ENCODE assay signal across 19 cellular contexts in the genomic region with DNA sequence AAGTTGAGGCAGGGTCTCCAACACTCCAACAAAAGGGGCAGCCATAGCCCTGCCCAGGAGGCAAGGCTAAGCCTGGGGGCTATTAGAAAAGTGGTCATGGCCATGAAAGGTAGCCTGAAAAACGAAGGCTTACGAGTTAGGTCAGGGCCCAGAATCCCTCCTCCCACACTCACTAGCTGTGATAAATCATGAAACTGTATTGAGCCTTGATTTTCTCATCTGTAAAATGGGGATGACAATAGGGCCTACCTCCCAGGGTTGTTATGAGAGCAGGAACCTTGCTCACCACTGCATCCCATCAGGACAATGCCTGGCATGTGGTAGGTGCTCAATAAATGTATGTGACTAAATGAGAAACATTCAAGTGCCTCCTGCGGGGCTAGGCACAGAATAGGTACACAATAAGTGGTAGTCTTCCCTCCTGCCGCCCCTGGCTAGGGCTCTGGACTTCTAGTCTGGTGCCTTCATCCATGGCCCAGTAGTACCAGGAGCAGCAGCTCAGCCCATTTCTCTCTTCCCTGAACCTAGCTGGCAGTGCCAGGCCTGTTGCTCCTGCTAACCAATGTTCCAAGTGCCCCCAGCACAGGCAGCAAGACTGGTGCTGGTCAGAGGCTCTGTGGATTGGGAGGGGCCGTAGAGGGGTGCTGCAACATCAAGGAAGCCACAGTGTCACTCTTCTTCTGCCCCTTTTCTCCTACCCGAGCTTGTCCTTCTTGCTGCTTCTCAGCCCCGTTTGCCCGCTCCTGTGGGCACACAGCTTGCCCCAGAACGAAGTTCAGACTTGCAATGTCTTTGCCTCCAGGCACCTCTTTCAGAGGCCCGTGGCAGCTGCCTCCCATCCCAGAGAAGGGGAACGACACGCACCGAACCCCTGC. TPM values are rescaled to one million over a fixed set of nuclear protein-coding genes. Genes with fewer than 3 reads are reported as not detected.
"Had no signal": no experiment of that assay in that cellular context is flagged by ENCODE, and none has a peak within 500 bp of the region (broad histone marks: within the 10 kb centered on the region; RNA-seq: fewer than 3 reads in every experiment).

No MANE protein-coding gene starts in this region.

- H3K36me3 Mint-ChIP-seq: activated naive CD8-positive, alpha-beta T cell treated with anti-CD3 and anti-CD28 coated beads for 36 hours; brain; naive thymus-derived CD8-positive, alpha-beta T cell had no signal

- H3K9me3 Mint-ChIP-seq: activated CD4-positive, alpha-beta T cell treated with anti-CD3 and anti-CD28 coated beads, Interleukin-2, amount 10 ng/mL, durations not matched to agents 7 days and 5 days; activated naive CD8-positive, alpha-beta T cell treated with anti-CD3 and anti-CD28 coated beads for 36 hours; brain; dendritic cell treated with granulocyte-macrophage colony-stimulating factor and Interleukin-4, amounts not matched to agents 40 ng/mL and 50 ng/mL, for 4 days; effector memory CD8-positive, alpha-beta T cell; naive thymus-derived CD8-positive, alpha-beta T cell; T-helper 2 cell treated with Interferon-gamma antibody and Interleukin-4, amounts not matched to agents 5 μg/mL and 100 μg/mL, for 36 hours had no signal

- H3K4me3 ChIP-seq: suprapubic skin, upper lobe of left lung had no signal

- H3K27ac ChIP-seq: neutrophil, suprapubic skin had no signal

- DNase-seq: activated CD4-positive, alpha-beta T cell treated with anti-CD3 and anti-CD28 coated beads, Interleukin-2, amount 10 ng/mL, durations not matched to agents 7 days and 5 days; activated CD4-positive, CD25-positive, alpha-beta regulatory T cell; activated CD8-positive, alpha-beta memory T cell treated with anti-CD3 and anti-CD28 coated beads for 24 hours; activated naive CD8-positive, alpha-beta T cell treated with anti-CD3 and anti-CD28 coated beads for 36 hours; cerebellar nuclear complex; effector memory CD8-positive, alpha-beta T cell; hippocampal formation; mesenchymal stem cell; naive thymus-derived CD8-positive, alpha-beta T cell; posterior cingulate gyrus; small intestine; stimulated activated CD4-positive, alpha-beta T cell treated with anti-CD3 and anti-CD28 coated beads, Interleukin-4, amount 100 ng/mL, for 24 hours; stimulated activated naive CD8-positive, alpha-beta T cell treated with anti-CD3 and anti-CD28 coated beads, Interleukin-15, Interleukin-2, amounts not matched to agents 100 U/mL and 50 U/mL, for 24 hours had no signal

- H3K4me3 Mint-ChIP-seq: activated CD4-positive, alpha-beta T cell treated with anti-CD3 and anti-CD28 coated beads, Interleukin-2, amount 10 ng/mL, durations not matched to agents 7 days and 5 days; activated naive CD8-positive, alpha-beta T cell treated with anti-CD3 and anti-CD28 coated beads for 36 hours; dendritic cell treated with granulocyte-macrophage colony-stimulating factor and Interleukin-4, amounts not matched to agents 40 ng/mL and 50 ng/mL, for 4 days; effector memory CD8-positive, alpha-beta T cell; T-helper 2 cell treated with Interferon-gamma antibody and Interleukin-4, amounts not matched to agents 5 μg/mL and 100 μg/mL, for 36 hours had no signal

- H3K36me3 ChIP-seq: neutrophil, upper lobe of left lung had no signal

- H3K27me3 Mint-ChIP-seq: activated CD4-positive, alpha-beta T cell treated with anti-CD3 and anti-CD28 coated beads, Interleukin-2, amount 10 ng/mL, durations not matched to agents 7 days and 5 days; activated naive CD8-positive, alpha-beta T cell treated with anti-CD3 and anti-CD28 coated beads for 36 hours; brain had no signal

- H3K9me3 ChIP-seq: neutrophil, suprapubic skin, upper lobe of left lung had no signal

- ATAC-seq: effector memory CD8-positive, alpha-beta T cell; naive thymus-derived CD8-positive, alpha-beta T cell; stimulated activated naive CD8-positive, alpha-beta T cell treated with anti-CD3 and anti-CD28 coated beads, Interleukin-15, Interleukin-2, amounts not matched to agents 100 U/mL and 50 U/mL, for 24 hours had no signal

- FAIRE-seq: small intestine had no signal

- H3K27me3 ChIP-seq: suprapubic skin, upper lobe of left lung had no signal

- H3K27ac Mint-ChIP-seq: activated naive CD8-positive, alpha-beta T cell treated with anti-CD3 and anti-CD28 coated beads for 36 hours; T-helper 2 cell treated with Interferon-gamma antibody and Interleukin-4, amounts not matched to agents 5 μg/mL and 100 μg/mL, for 36 hours had no signal

RNA-seq across cellular contexts. Expression of gene PGF, which starts 7.8 kb away (rescaled TPM):
- total RNA-seq: naive thymus-derived CD8-positive, alpha-beta T cell had no signal
